Comparison of ENCODE assay signal across 1 cellular context in the genomic region with DNA sequence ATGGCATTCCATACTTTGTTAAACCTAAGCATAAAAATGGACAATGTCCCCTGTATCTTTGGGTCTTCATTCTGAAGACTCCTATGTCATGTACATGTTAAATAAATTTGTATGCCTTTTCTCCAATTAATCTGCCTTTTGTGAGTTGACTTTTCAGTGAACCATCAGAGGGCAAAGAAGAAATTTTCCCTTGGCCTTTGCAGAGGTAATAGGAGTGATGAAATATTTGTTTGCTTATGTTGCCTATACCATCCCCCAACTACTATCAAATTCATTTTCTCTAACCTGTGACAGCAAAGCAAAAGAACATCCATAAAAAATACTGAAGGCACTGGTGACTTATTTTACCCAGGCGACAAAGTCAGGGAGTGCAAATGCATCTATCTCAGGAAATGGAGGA.
A peak's percentile ranks its signal among the peaks of the same experiment; 100 is the strongest.
TF ChIP-seq lines count a peak whose summit lies in the region.

No MANE protein-coding gene starts in this region.

TF ChIP-seq in liver, 16 proteins besides CTCF, POLR2A, EP300 and RAD21:
- TF ChIP-seq SP1 (IDR thresholded peaks at IDR 0.05), result peak; percentile 52
- TF ChIP-seq FOXA2 (IDR thresholded peaks at IDR 0.05), result peak; percentile 22
- TF ChIP-seq FOXA1 (IDR thresholded peaks at IDR 0.05), result no peak
- peak; percentile 49 for TF ChIP-seq YY1 (IDR thresholded peaks at IDR 0.05)
- TF ChIP-seq HNF4G (IDR thresholded peaks at IDR 0.05), result no peak
- peak in 1 of 2 donors; percentile 46 for TF ChIP-seq GABPA (IDR thresholded peaks at IDR 0.05 in 1 of 2, conservative IDR thresholded peaks at IDR 0.05 in 1 of 2)
- TF ChIP-seq RXRA (IDR thresholded peaks at IDR 0.05), result peak; percentile 78 to 87
- TF ChIP-seq EGR1 (IDR thresholded peaks at IDR 0.05; ENCODE audit: low read depth in 2 of 2), result no peak
- TF ChIP-seq, protein P1, sequence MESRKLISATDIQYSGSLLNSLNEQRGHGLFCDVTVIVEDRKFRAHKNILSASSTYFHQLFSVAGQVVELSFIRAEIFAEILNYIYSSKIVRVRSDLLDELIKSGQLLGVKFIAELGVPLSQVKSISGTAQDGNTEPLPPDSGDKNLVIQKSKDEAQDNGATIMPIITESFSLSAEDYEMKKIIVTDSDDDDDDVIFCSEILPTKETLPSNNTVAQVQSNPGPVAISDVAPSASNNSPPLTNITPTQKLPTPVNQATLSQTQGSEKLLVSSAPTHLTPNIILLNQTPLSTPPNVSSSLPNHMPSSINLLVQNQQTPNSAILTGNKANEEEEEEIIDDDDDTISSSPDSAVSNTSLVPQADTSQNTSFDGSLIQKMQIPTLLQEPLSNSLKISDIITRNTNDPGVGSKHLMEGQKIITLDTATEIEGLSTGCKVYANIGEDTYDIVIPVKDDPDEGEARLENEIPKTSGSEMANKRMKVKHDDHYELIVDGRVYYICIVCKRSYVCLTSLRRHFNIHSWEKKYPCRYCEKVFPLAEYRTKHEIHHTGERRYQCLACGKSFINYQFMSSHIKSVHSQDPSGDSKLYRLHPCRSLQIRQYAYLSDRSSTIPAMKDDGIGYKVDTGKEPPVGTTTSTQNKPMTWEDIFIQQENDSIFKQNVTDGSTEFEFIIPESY (IDR thresholded peaks at IDR 0.05), result peak; percentile 71
- peak in 1 of 2 donors; percentile 29 for TF ChIP-seq JUND (IDR thresholded peaks at IDR 0.05)
- peak; percentile 59 to 73 for TF ChIP-seq HNF4A (conservative IDR thresholded peaks at IDR 0.05)
- no peak for TF ChIP-seq TAF1 (conservative IDR thresholded peaks at IDR 0.05)
- peak; percentile 66 for TF ChIP-seq ATF3 (IDR thresholded peaks at IDR 0.05)
- TF ChIP-seq NR2F2 (IDR thresholded peaks at IDR 0.05), result peak; percentile 15
- TF ChIP-seq REST (IDR thresholded peaks at IDR 0.05), result no peak
- TF ChIP-seq MAX (IDR thresholded peaks at IDR 0.05), result no peak
